8 cellular contexts compared by ENCODE assay signal in genomic region chr15:81520480-81520879, GRCh38.
"Had no signal": no experiment of that assay in that cellular context is flagged by ENCODE, and none has a peak within 500 bp of the region (broad histone marks: within the 10 kb centered on the region; RNA-seq: fewer than 3 reads in every experiment).

No MANE protein-coding gene starts in this region.

- FAIRE-seq: G401.6, GM12878, GM12891, GM12892, GM18507, GM19239 had no signal

- ATAC-seq: GM12878 had no signal

- H3K4me3 ChIP-seq: GM12878 had no signal

- DNase-seq: GDM1, GF-D8 had no signal
